Comparison of ENCODE assay signal across 5 cellular contexts in the genomic region with DNA sequence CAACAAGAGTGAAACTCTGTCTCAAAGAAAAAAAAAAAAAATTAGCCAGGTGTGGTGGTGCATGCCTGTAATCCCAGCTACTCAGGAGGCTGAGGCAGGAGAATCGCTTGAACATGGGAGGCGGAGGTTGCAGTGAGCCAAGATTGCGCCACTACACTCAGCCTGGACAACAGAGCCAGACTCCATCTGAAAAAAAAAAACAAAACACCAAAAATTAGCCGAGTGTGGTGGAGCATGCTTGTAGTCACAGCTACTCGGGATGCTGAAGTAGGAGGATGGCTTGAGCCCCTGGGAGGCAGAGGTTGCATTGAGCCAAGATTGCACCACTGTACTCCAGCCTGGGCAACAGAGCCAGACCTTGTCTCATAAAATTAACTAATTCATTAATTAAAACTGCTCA. TPM values are rescaled to one million over a fixed set of nuclear protein-coding genes. Genes with fewer than 3 reads are reported as not detected.
"Had no signal": no experiment of that assay in that cellular context is flagged by ENCODE, and none has a peak within 500 bp of the region (broad histone marks: within the 10 kb centered on the region; RNA-seq: fewer than 3 reads in every experiment).

No MANE protein-coding gene starts in this region.

RNA-seq across cellular contexts. Expression of a gene that starts 35.1 kb away (rescaled TPM):
- total RNA-seq: gastrocnemius medialis, glomerular endothelial cell, mononuclear cell, omental fat pad, pulmonary artery endothelial cell had no signal
